ENCODE assay signal across 8 cellular contexts in genomic region chr21:36320421-36321324, GRCh38. TPM values are rescaled to one million over a fixed set of nuclear protein-coding genes. Genes with fewer than 3 reads are reported as not detected.
DNase-seq lines count a peak whose midpoint lies in the region; ATAC-seq, FAIRE-seq and TF ChIP-seq lines count a peak whose summit lies in the region.

No MANE protein-coding gene starts in this region.

- peaks cover 26% of the 10 kb centered on the region for H3K36me3 Mint-ChIP-seq in activated CD4-positive, alpha-beta T cell treated with anti-CD3 and anti-CD28 coated beads for 36 hours (ENCODE audit: low read depth)

- peak overlapping the region; percentile 94 for H3K4me3 Mint-ChIP-seq in activated CD4-positive, alpha-beta T cell treated with anti-CD3 and anti-CD28 coated beads for 36 hours

- H3K27ac ChIP-seq in KOPT-K1 (ENCODE audit: low read depth, low read length, poor library complexity, severe bottlenecking) = peak overlapping the region; percentile 79
- H3K27ac ChIP-seq in kidney (ENCODE audit: low read depth in 2 of 2, low read length in 2 of 2) = peak overlapping the region; percentile 97

- no peak for TF ChIP-seq CTCF in kidney (IDR thresholded peaks at IDR 0.05; ENCODE audit: borderline replicate concordance, extremely low read depth, insufficient read depth)

- peaks cover 40% of the 10 kb centered on the region for H3K4me1 Mint-ChIP-seq in activated CD4-positive, alpha-beta T cell treated with anti-CD3 and anti-CD28 coated beads for 36 hours

- peak overlapping the region; percentile 98 for H3K27ac Mint-ChIP-seq in activated CD4-positive, alpha-beta T cell treated with anti-CD3 and anti-CD28 coated beads for 36 hours

- DNase-seq in activated CD4-positive, alpha-beta T cell treated with anti-CD3 and anti-CD28 coated beads for 36 hours = peak; percentile 85
- DNase-seq in activated CD4-positive, alpha-beta T cell treated with anti-CD3 and anti-CD28 coated beads, Interleukin-2, amount 50 U/mL, for 1 hour = no peak
- DNase-seq in GOT3 (lab: John Stamatoyannopoulos, UW) (peak; percentile 80), SHP77 (lab: John Stamatoyannopoulos, UW) (peak; percentile 53), cerebellar cortex (ENCODE audit: low spot score) (peak; percentile 59), kidney (peak; percentile 92), smooth muscle cell of the brain vasculature (ENCODE audit: low read depth, low spot score) (peak; percentile 41)

- peak overlapping the region; percentile 63 to 72 for H3K9ac ChIP-seq in kidney (ENCODE audit: low read length in 2 of 2)

- CTCF ChIA-PET in activated CD4-positive, alpha-beta T cell treated with anti-CD3 and anti-CD28 coated beads for 36 hours (lab: Charles Lee) = interaction anchor here (0.8 to 5.4 kb wide), 11 partner anchors 8 to 182 kb away, joined by 3 to 31 read pairs (median 5); no protein-coding TSS in a partner anchor

- H3K4me3 ChIP-seq in kidney (ENCODE audit: low read length in 2 of 2) = peak overlapping the region; percentile 69 to 94

- ATAC-seq in activated CD4-positive, alpha-beta T cell treated with anti-CD3 and anti-CD28 coated beads for 36 hours = peak; percentile 63

- intact Hi-C loops in activated CD4-positive, alpha-beta T cell treated with anti-CD3 and anti-CD28 coated beads for 36 hours (cut with DNase I, micrococcal nuclease) = loop anchor here (1.0 to 2.0 kb wide), 10 partner anchors 10 to 947 kb away; partner anchors contain the start of genes DOP1B (in 2 of the 2), CBR3 (in 1 of the 2), CHAF1B (in 1 of the 2) and HLCS (in 1 of the 2)
- intact Hi-C loops in kidney (cut with DNase I) = no loop called here

- peaks cover 2 to 5% of the 10 kb centered on the region in 2 donors for H3K4me1 ChIP-seq in kidney (ENCODE audit: control insufficient read depth in 1 of 2, insufficient read depth in 1 of 2, low read depth in 1 of 2, low read length in 2 of 2)

- no peaks in the 10 kb centered on the region for H3K27me3 Mint-ChIP-seq in activated CD4-positive, alpha-beta T cell treated with anti-CD3 and anti-CD28 coated beads for 36 hours

- POLR2A ChIA-PET in activated CD4-positive, alpha-beta T cell treated with anti-CD3 and anti-CD28 coated beads for 36 hours (lab: Charles Lee) = interaction anchor here (0.5 to 2.5 kb wide), 14 partner anchors 11 to 645 kb away, joined by 3 to 27 read pairs (median 4); partner anchors contain the start of genes DOP1B, HLCS and SETD4

- H3K9me3 ChIP-seq in KOPT-K1 (ENCODE audit: insufficient read depth, low read length, poor library complexity, severe bottlenecking) (no peaks in the 10 kb centered on the region), kidney (ENCODE audit: control insufficient read depth in 1 of 2, low read length in 2 of 2) (no peaks in the 10 kb centered on the region)

- FAIRE-seq in kidney (lab: Jason Lieb, UNC) = no peak

- H3K36me3 ChIP-seq in KOPT-K1 (ENCODE audit: insufficient read depth, low read length) (peaks cover 21% of the 10 kb centered on the region), kidney (ENCODE audit: control insufficient read depth in 1 of 2, insufficient read depth in 2 of 2, low read length in 2 of 2) (no peaks in the 10 kb centered on the region)

- no peaks in the 10 kb centered on the region for H3K9me3 Mint-ChIP-seq in activated CD4-positive, alpha-beta T cell treated with anti-CD3 and anti-CD28 coated beads for 36 hours (ENCODE audit: low read depth)

RNA-seq across cellular contexts. Expression of gene MORC3, which starts 0.7 kb away (rescaled TPM):
- 10 to 100 TPM; 23.9 to 25.0 TPM for total RNA-seq in activated CD4-positive, alpha-beta T cell treated with anti-CD3 and anti-CD28 coated beads for 36 hours
- 32.4 TPM for total RNA-seq in kidney
- polyA plus RNA-seq in kidney (ENCODE audit: insufficient read depth, low read depth, low replicate concordance) = 6.6 TPM
